ENCODE assay signal across 8 cellular contexts in genomic region chr10:58268946-58269831, GRCh38. TPM values are rescaled to one million over a fixed set of nuclear protein-coding genes. Genes with fewer than 3 reads are reported as not detected.
DNase-seq lines count a peak whose midpoint lies in the region; ATAC-seq and TF ChIP-seq lines count a peak whose summit lies in the region.

Gene CISD1 (plus strand): TSS chr10:58269162. CDS start chr10:58269274, 112 bp downstream.

- no peak for TF ChIP-seq CTCF in GM10248 (IDR thresholded peaks at IDR 0.05; ENCODE audit: control extremely low read depth, extremely low read depth, low read depth, missing control alignments)
- TF ChIP-seq CTCF in osteoblast (IDR thresholded peaks at IDR 0.05; ENCODE audit: extremely low read depth, low read depth, low read length), result no peak
- no peak for TF ChIP-seq CTCF in thoracic aorta (IDR thresholded peaks at IDR 0.05)

- ATAC-seq in HG02623 (IDR thresholded peaks at IDR 0.05; ENCODE audit: unreplicated experiment) (peak; percentile 56), thoracic aorta (ENCODE audit: insufficient number of reproducible peaks, low FRiP score, low read depth) (peak; percentile 88)

- H3K36me3 Mint-ChIP-seq in activated naive CD8-positive, alpha-beta T cell, result no peaks in the 10 kb centered on the region

- H3K4me1 Mint-ChIP-seq in activated naive CD8-positive, alpha-beta T cell (ENCODE audit: low read depth), result peaks cover 44% of the 10 kb centered on the region

- H3K27me3 Mint-ChIP-seq in activated naive CD8-positive, alpha-beta T cell, result no peaks in the 10 kb centered on the region

- H3K9me3 ChIP-seq in osteoblast (ENCODE audit: low read depth, low read length), result no peaks in the 10 kb centered on the region
- no peaks in the 10 kb centered on the region for H3K9me3 ChIP-seq in thoracic aorta

- H3K27ac ChIP-seq in osteoblast (ENCODE audit: low read depth, low read length) (peak within 1 kb of the TSS; percentile 80), thoracic aorta (peak within 1 kb of the TSS; percentile 92)

- H3K27ac Mint-ChIP-seq in activated naive CD8-positive, alpha-beta T cell, result peak within 1 kb of the TSS; percentile 94

- H3K4me3 Mint-ChIP-seq in activated naive CD8-positive, alpha-beta T cell, result peak within 1 kb of the TSS; percentile 96

- H3K4me1 ChIP-seq in osteoblast (ENCODE audit: insufficient read depth, low read length), result peaks cover 21% of the 10 kb centered on the region
- H3K4me1 ChIP-seq in thoracic aorta (ENCODE audit: control insufficient read depth in 1 of 2, low read depth in 2 of 2), result peaks cover 12 to 22% of the 10 kb centered on the region in 2 donors

- no peaks in the 10 kb centered on the region for H3K9me3 Mint-ChIP-seq in activated naive CD8-positive, alpha-beta T cell (ENCODE audit: low read depth)

- H3K4me2 ChIP-seq in osteoblast (ENCODE audit: insufficient read depth, low read length), result peak within 1 kb of the TSS; percentile 97

- peak within 1 kb of the TSS; percentile 94 for H2AFZ ChIP-seq in osteoblast (ENCODE audit: low read length)

- DNase-seq in GM10248 (ENCODE audit: extremely low spot score) (peak; percentile 97), NCI-H1105 (lab: John Stamatoyannopoulos, UW) (peak; percentile 92), SKM-1 treated with dmso at 0.1 percent for 144 hours (lab: John Stamatoyannopoulos, UW; ENCODE audit: unreplicated experiment) (peak; percentile 97), glomerular visceral epithelial cell (ENCODE audit: extremely low spot score) (peak; percentile 100), osteoblast (ENCODE audit: insufficient read length, low spot score, missing footprints) (peak; percentile 98), thoracic aorta (ENCODE audit: low spot score) (peak; percentile 91)

- peak within 1 kb of the TSS; percentile 78 for H3K4me3 ChIP-seq in osteoblast (ENCODE audit: insufficient read depth, low read length)
- peak within 1 kb of the TSS; percentile 88 for H3K4me3 ChIP-seq in thoracic aorta

- POLR2A ChIA-PET in GM10248 (lab: Yijun Ruan, JAX), result no interaction called here

- H3K27me3 ChIP-seq in osteoblast (ENCODE audit: insufficient read depth, low read length) (no peaks in the 10 kb centered on the region), thoracic aorta (replicated peaks; ENCODE audit: insufficient read depth) (no peaks in the 10 kb centered on the region)

- peaks cover 55% of the 10 kb centered on the region for H3K79me2 ChIP-seq in osteoblast (ENCODE audit: insufficient read depth, low read length)

- CTCF ChIA-PET in GM10248 (lab: Yijun Ruan, JAX), result interaction anchor here (1.1 to 2.5 kb wide), 9 partner anchors 8 to 117 kb away, joined by 3 to 8 read pairs (median 4); partner anchors contain the start of gene TFAM

- H3K36me3 ChIP-seq in osteoblast (ENCODE audit: insufficient read depth, low read length), result no peaks in the 10 kb centered on the region
- no peaks in the 10 kb centered on the region for H3K36me3 ChIP-seq in thoracic aorta

- H4K20me1 ChIP-seq in osteoblast (ENCODE audit: insufficient read depth, low read length), result no peaks in the 10 kb centered on the region

RNA-seq across cellular contexts. Expression of gene CISD1, which starts in this region (rescaled TPM):
- 31.5 and 34.2 TPM in 2 replicates for total RNA-seq in osteoblast
- 1 to 10 TPM; 6.8 to 7.5 TPM for total RNA-seq in thoracic aorta

Comparison
In these comparisons a context has a peak if more than half of its experiments do, and no peak if none do; other contexts are left out.
1. Peak in every context shown above with its lines: DNase-seq, ATAC-seq, H3K4me3 ChIP-seq and H3K27ac ChIP-seq.